8 cellular contexts compared by ENCODE assay signal in the genomic region with DNA sequence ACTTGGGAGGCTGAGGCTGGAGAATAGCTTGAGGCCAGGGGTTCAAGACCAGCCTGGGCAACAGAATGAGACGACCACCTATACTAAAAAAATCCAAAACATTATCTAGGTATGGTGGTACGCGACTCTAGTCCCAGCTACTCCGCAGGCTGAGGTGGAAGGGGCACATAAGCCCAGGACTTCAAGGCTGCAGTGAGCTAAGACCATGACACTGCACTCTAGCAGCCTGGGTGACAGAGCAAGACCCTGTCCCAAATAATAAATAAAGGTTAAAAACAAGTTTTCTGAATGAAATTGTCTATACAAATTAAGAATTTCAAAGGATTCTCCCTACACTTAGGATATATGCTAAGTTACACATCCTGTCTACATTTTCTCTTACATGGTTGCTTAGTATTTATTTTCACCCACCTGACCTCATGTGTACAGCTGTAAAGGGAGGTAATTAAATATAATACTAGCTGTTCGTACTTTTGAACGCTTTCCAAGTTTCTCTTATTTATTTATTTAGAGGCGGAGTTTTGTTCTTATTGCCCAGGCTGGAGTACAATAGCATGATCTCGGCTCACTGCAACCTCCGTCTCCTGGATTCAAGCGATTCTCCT. TPM values are rescaled to one million over a fixed set of nuclear protein-coding genes. Genes with fewer than 3 reads are reported as not detected.
DNase-seq lines count a peak whose midpoint lies in the region; ATAC-seq and TF ChIP-seq lines count a peak whose summit lies in the region.

No MANE protein-coding gene starts in this region.

- H3K4me3 ChIP-seq in tibial nerve = peak overlapping the region; percentile 49 to 89 (median 62)

- no peak for TF ChIP-seq CTCF in WTC11 (IDR thresholded peaks at IDR 0.05)
- no peak for TF ChIP-seq CTCF in tibial nerve (IDR thresholded peaks at IDR 0.05)

- no peaks in the 10 kb centered on the region for H3K36me3 ChIP-seq in tibial nerve

- POLR2A ChIA-PET in WTC11 (lab: Charles Lee) = no interaction called here

- 63 to 72% methylated on average over 10 of the region's 10 CpGs for WGBS in tibial nerve, 2 donors

- no peaks in the 10 kb centered on the region for H3K27me3 ChIP-seq in tibial nerve

- H3K9me3 ChIP-seq in tibial nerve = no peaks in the 10 kb centered on the region

- no peak for ATAC-seq in WTC11
- peak; percentile 52 for ATAC-seq in left colon
- no peak for ATAC-seq in GM18520 (IDR thresholded peaks at IDR 0.05; ENCODE audit: unreplicated experiment)
- ATAC-seq in GM21447 (IDR thresholded peaks at IDR 0.05; ENCODE audit: unreplicated experiment) = no peak

- H3K4me1 ChIP-seq in tibial nerve = peaks cover 0 to 34% (median 15%) of the 10 kb centered on the region in 4 donors

- H3K27ac Mint-ChIP-seq in activated naive CD4-positive, alpha-beta T cell treated with anti-CD3 and anti-CD28 coated beads for 36 hours = peak overlapping the region; percentile 92
- H3K27ac Mint-ChIP-seq in WTC11 = no peak overlapping the region

- H3K4me1 Mint-ChIP-seq in activated naive CD4-positive, alpha-beta T cell treated with anti-CD3 and anti-CD28 coated beads for 36 hours (ENCODE audit: low read depth) = peaks cover 24% of the 10 kb centered on the region
- peaks cover 11% of the 10 kb centered on the region for H3K4me1 Mint-ChIP-seq in WTC11

- H3K9me3 Mint-ChIP-seq in activated naive CD4-positive, alpha-beta T cell treated with anti-CD3 and anti-CD28 coated beads for 36 hours = no peaks in the 10 kb centered on the region
- H3K9me3 Mint-ChIP-seq in WTC11 = no peaks in the 10 kb centered on the region

- peak overlapping the region in 3 of 4 donors; percentile 83 to 93 (median 86) for H3K27ac ChIP-seq in tibial nerve

- no peak for TF ChIP-seq POLR2A in tibial nerve (IDR thresholded peaks at IDR 0.05)

- no peak for DNase-seq in activated naive CD4-positive, alpha-beta T cell treated with anti-CD3 and anti-CD28 coated beads for 36 hours
- no peak for DNase-seq in activated naive CD4-positive, alpha-beta T cell treated with Interleukin-2 at 50 U/mL for 16 hours
- DNase-seq in WTC11 (ENCODE audit: low spot score) (no peak), left colon (no peak), tibial nerve (ENCODE audit: low spot score in 2 of 2) (no peak), AG08395 (ENCODE audit: low spot score) (no peak)

- intact Hi-C loops in activated naive CD4-positive, alpha-beta T cell treated with anti-CD3 and anti-CD28 coated beads for 36 hours (cut with micrococcal nuclease) = loop anchor here (1.0 to 5.0 kb wide), 3 partner anchors 20 to 839 kb away; a partner anchor contains a TSS
- intact Hi-C loops in left colon (cut with DNase I, micrococcal nuclease) = no loop called here

- no peaks in the 10 kb centered on the region for H3K36me3 Mint-ChIP-seq in activated naive CD4-positive, alpha-beta T cell treated with anti-CD3 and anti-CD28 coated beads for 36 hours (ENCODE audit: low read depth)
- no peaks in the 10 kb centered on the region for H3K36me3 Mint-ChIP-seq in WTC11

- TF ChIP-seq EP300 in tibial nerve (IDR thresholded peaks at IDR 0.05) = no peak

- no peaks in the 10 kb centered on the region for H3K27me3 Mint-ChIP-seq in activated naive CD4-positive, alpha-beta T cell treated with anti-CD3 and anti-CD28 coated beads for 36 hours (ENCODE audit: low read depth)
- H3K27me3 Mint-ChIP-seq in WTC11 (ENCODE audit: low read depth) = peaks cover 28% of the 10 kb centered on the region

- peak overlapping the region; percentile 94 for H3K4me3 Mint-ChIP-seq in activated naive CD4-positive, alpha-beta T cell treated with anti-CD3 and anti-CD28 coated beads for 36 hours
- peak overlapping the region; percentile 86 for H3K4me3 Mint-ChIP-seq in WTC11

- CTCF ChIA-PET in activated naive CD4-positive, alpha-beta T cell treated with anti-CD3 and anti-CD28 coated beads for 36 hours (lab: Charles Lee) = interaction anchor here (1.4 to 4.7 kb wide), 3 partner anchors 18 to 55 kb away, joined by 6 to 23 read pairs (median 9); no protein-coding TSS in a partner anchor
- CTCF ChIA-PET in WTC11 (lab: Charles Lee) = interaction anchor here (1.5 to 2.8 kb wide), 3 partner anchors 23 to 46 kb away, joined by 5 to 17 read pairs (median 7); no protein-coding TSS in a partner anchor

TF ChIP-seq in WTC11, 78 proteins besides CTCF, POLR2A, EP300 and RAD21:
- TF ChIP-seq CREM (CRISPR knock-in tag; IDR thresholded peaks at IDR 0.05) = no peak
- TF ChIP-seq, protein P1, sequence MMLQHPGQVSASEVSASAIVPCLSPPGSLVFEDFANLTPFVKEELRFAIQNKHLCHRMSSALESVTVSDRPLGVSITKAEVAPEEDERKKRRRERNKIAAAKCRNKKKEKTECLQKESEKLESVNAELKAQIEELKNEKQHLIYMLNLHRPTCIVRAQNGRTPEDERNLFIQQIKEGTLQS (CRISPR knock-in tag; conservative IDR thresholded peaks at IDR 0.05) = no peak
- TF ChIP-seq TEAD4 (CRISPR knock-in tag; IDR thresholded peaks at IDR 0.05) = no peak
- TF ChIP-seq ELF4 (CRISPR knock-in tag; IDR thresholded peaks at IDR 0.05; ENCODE audit: low read depth) = no peak
- TF ChIP-seq MXD4 (CRISPR knock-in tag; IDR thresholded peaks at IDR 0.05; ENCODE audit: borderline replicate concordance) = no peak
- no peak for TF ChIP-seq GABPB1 (CRISPR knock-in tag; IDR thresholded peaks at IDR 0.05)
- no peak for TF ChIP-seq CBFB (CRISPR knock-in tag; IDR thresholded peaks at IDR 0.05; ENCODE audit: low read depth)
- no peak for TF ChIP-seq NR1H2 (CRISPR knock-in tag; IDR thresholded peaks at IDR 0.05)
- TF ChIP-seq IRF2 (CRISPR knock-in tag; IDR thresholded peaks at IDR 0.05; ENCODE audit: borderline replicate concordance, low read depth) = no peak
- no peak for TF ChIP-seq ZBTB21 (CRISPR knock-in tag; IDR thresholded peaks at IDR 0.05; ENCODE audit: borderline replicate concordance)
- TF ChIP-seq ZNF671 (CRISPR knock-in tag; IDR thresholded peaks at IDR 0.05) = no peak

RNA-seq across cellular contexts. Expression of a gene that starts 1.6 kb away (rescaled TPM):
- 10 to 100 TPM; 13.6 to 15.1 TPM for total RNA-seq in activated naive CD4-positive, alpha-beta T cell treated with anti-CD3 and anti-CD28 coated beads for 36 hours
- total RNA-seq in WTC11 (2021) = 8.2 to 9.8 TPM (median 8.6 TPM) in 3 replicates
- total RNA-seq in left colon = 10 to 100 TPM; 11.8 to 13.5 TPM
- 10 to 100 TPM in 3 of 4 donors, 1 to 10 TPM in 1; 9.6 to 20.1 (median 12.0) TPM for total RNA-seq in tibial nerve

RNA-seq across cellular contexts. Expression of a gene that starts 48.1 kb away (rescaled TPM):
- total RNA-seq in activated naive CD4-positive, alpha-beta T cell treated with anti-CD3 and anti-CD28 coated beads for 36 hours = 10 to 100 TPM; 19.1 to 19.3 TPM
- total RNA-seq in WTC11 (2021) (17.0 to 21.6 TPM (median 19.6 TPM) in 3 replicates), left colon (10 to 100 TPM; 47.7 to 53.7 TPM), tibial nerve (10 to 100 TPM; 27.1 to 36.0 (median 31.0) TPM)
